1 cellular context compared by ENCODE assay signal in genomic region chr12:112427760-112428159, GRCh38.
TF ChIP-seq lines count a peak whose summit lies in the region.

No MANE protein-coding gene starts in this region.

TF ChIP-seq in HepG2, 621 proteins besides CTCF, POLR2A, EP300 and RAD21:
- TF ChIP-seq ZNF121 (CRISPR knock-in tag; IDR thresholded peaks at IDR 0.05), result peak; percentile 68; the same call in 1 of the 2 replicates
- no peak for TF ChIP-seq HOXA3 (CRISPR knock-in tag; IDR thresholded peaks at IDR 0.05)
- TF ChIP-seq SMAD9 (CRISPR knock-in tag; IDR thresholded peaks at IDR 0.05), result no peak
TF ChIP-seq in HepG2: peak in this region for 1.
